In the genomic region with DNA sequence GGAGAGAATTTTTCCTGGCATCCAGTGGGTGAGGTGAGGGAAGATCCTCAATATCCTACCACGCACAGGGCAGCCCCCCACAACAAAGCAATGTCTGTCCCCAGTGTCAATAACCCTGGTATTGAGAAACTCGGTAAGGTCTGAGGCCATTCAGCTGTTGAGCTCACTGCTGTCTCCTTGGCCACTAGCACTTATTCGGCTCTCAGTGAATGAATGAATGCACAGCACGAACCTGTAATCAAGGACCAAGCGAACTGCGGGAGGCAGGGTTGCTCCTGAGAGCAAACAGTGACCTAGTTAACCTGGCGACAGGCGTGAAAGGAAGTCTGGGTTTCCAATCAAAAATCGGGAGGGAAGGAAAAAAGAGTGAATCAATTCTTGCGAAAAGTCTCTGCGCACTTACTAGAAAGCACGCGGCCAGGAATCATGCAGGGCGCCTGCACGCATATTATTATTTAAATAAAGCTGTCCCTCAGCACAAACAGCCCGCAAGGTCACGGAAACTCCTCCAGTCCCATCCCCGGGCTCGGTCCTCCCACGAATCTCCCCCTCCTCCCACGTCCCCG, we compare ENCODE assay signal across 8 cellular contexts. TPM values are rescaled to one million over a fixed set of nuclear protein-coding genes. Genes with fewer than 3 reads are reported as not detected.
A peak's percentile ranks its signal among the peaks of the same experiment; 100 is the strongest.
DNase-seq lines count a peak whose midpoint lies in the region; ATAC-seq and TF ChIP-seq lines count a peak whose summit lies in the region.

No MANE protein-coding gene starts in this region.

- no peaks in the 10 kb centered on the region for H3K9me3 ChIP-seq in DOHH2 (ENCODE audit: control insufficient read depth, insufficient read depth, low read length)
- H3K9me3 ChIP-seq in SJCRH30 (replicated peaks), result no peaks in the 10 kb centered on the region
- H3K9me3 ChIP-seq in esophagus squamous epithelium, result no peaks in the 10 kb centered on the region
- no peaks in the 10 kb centered on the region for H3K9me3 ChIP-seq in ovary

- TF ChIP-seq POLR2A in esophagus squamous epithelium (IDR thresholded peaks at IDR 0.05) (no peak), ovary (IDR thresholded peaks at IDR 0.05) (no peak)

- H3K27me3 ChIP-seq in DOHH2 (ENCODE audit: control insufficient read depth, low read length), result no peaks in the 10 kb centered on the region
- H3K27me3 ChIP-seq in SJCRH30, result no peaks in the 10 kb centered on the region
- no peaks in the 10 kb centered on the region for H3K27me3 ChIP-seq in esophagus squamous epithelium
- no peaks in the 10 kb centered on the region for H3K27me3 ChIP-seq in ovary

- TF ChIP-seq CTCF in DOHH2 (IDR thresholded peaks at IDR 0.05; ENCODE audit: low read depth, low read length, poor library complexity, severe bottlenecking) (no peak), esophagus squamous epithelium (IDR thresholded peaks at IDR 0.05) (no peak), ovary (IDR thresholded peaks at IDR 0.05) (no peak)

- no peaks in the 10 kb centered on the region for H4K20me1 ChIP-seq in DOHH2 (ENCODE audit: control insufficient read depth, insufficient read depth, low read depth, low read length)

- peaks cover 6% of the 10 kb centered on the region for H3K79me2 ChIP-seq in DOHH2 (ENCODE audit: control insufficient read depth, low read length)

- no peaks in the 10 kb centered on the region for H3F3A ChIP-seq in DOHH2 (ENCODE audit: control insufficient read depth, insufficient read depth)

- H3K4me1 ChIP-seq in DOHH2 (ENCODE audit: control insufficient read depth, low read length) (peaks cover 16% of the 10 kb centered on the region), SJCRH30 (peaks cover 3% of the 10 kb centered on the region; the same call in 1 of the 2 replicates), esophagus squamous epithelium (peaks cover 4 to 25% (median 5%) of the 10 kb centered on the region in 3 donors), ovary (ENCODE audit: insufficient read depth) (peaks cover 7% of the 10 kb centered on the region)

- DNase-seq in SJCRH30, result peak; percentile 6 to 36
- no peak for DNase-seq in esophagus squamous epithelium (lab: John Stamatoyannopoulos, UW)
- no peak for DNase-seq in ovary
- no peak for DNase-seq in GOT3 (lab: John Stamatoyannopoulos, UW)
- no peak for DNase-seq in inferior parietal cortex (ENCODE audit: extremely low spot score)

- peak; percentile 1 for ATAC-seq in HG02610 (IDR thresholded peaks at IDR 0.05; ENCODE audit: unreplicated experiment)
- no peak for ATAC-seq in HG02759 (IDR thresholded peaks at IDR 0.05; ENCODE audit: unreplicated experiment)

- H3K4me3 ChIP-seq in DOHH2 (ENCODE audit: low read length), result peak overlapping the region; percentile 93
- peak overlapping the region; percentile 95 for H3K4me3 ChIP-seq in SJCRH30
- H3K4me3 ChIP-seq in esophagus squamous epithelium, result peak overlapping the region; percentile 51 to 92 (median 74)
- H3K4me3 ChIP-seq in ovary, result peak overlapping the region; percentile 70

- WGBS in esophagus squamous epithelium, 2 donors, result 1% methylated on average over 13 to 17 of the region's 22 CpGs
- 0 to 1% (median 0%) methylated on average over 22 of the region's 22 CpGs for WGBS in ovary, 3 donors

- H3K27ac ChIP-seq in DOHH2 (ENCODE audit: low read depth, low read length) (peak overlapping the region; percentile 82), SJCRH30 (peak overlapping the region; percentile 90), esophagus squamous epithelium (peak overlapping the region; percentile 95 to 99 (median 96)), ovary (peak overlapping the region; percentile 95 to 97)

- no peaks in the 10 kb centered on the region for H3K9me2 ChIP-seq in DOHH2 (replicated peaks; ENCODE audit: control insufficient read depth, low read length)

- H3K36me3 ChIP-seq in DOHH2 (ENCODE audit: control insufficient read depth, low read length) (peaks cover 6% of the 10 kb centered on the region; the same call in 1 of the 2 replicates), SJCRH30 (no peaks in the 10 kb centered on the region; the same call in 1 of the 2 replicates), esophagus squamous epithelium (peaks cover 0 to 16% (median 0%) of the 10 kb centered on the region in 3 donors), ovary (no peaks in the 10 kb centered on the region)

- TF ChIP-seq EP300 in ovary (IDR thresholded peaks at IDR 0.05), result no peak

- intact Hi-C loops in esophagus squamous epithelium (cut with DNase I) (no loop called here), ovary (cut with DNase I) (no loop called here)

- peak overlapping the region; percentile 93 for H3K4me2 ChIP-seq in DOHH2 (ENCODE audit: low read length)

RNA-seq across cellular contexts. Expression of a gene that starts 0.5 kb away (rescaled TPM):
- total RNA-seq in SJCRH30 (2014; rRNA removed; shearing (Covaris generic)), result 7.8 and 9.4 TPM in 2 replicates
- 10 to 100 TPM in 1 of 4 donors, 1 to 10 TPM in 3; 2.8 to 13.2 (median 6.8) TPM for total RNA-seq in esophagus squamous epithelium
- total RNA-seq in ovary, result 10 to 100 TPM in 5 of 7 donors, 1 to 10 TPM in 2; 7.4 to 25.7 (median 13.9) TPM
- 1 to 10 TPM; 4.6 to 8.9 TPM for polyA plus RNA-seq in ovary

RNA-seq across cellular contexts. Expression of a gene that starts 41.6 kb away (rescaled TPM):
- total RNA-seq in SJCRH30 (2014; rRNA removed; shearing (Covaris generic)), result not detected in 2 replicates
- total RNA-seq in esophagus squamous epithelium (1 to 10 TPM in 1 of 4 donors, under 1 TPM in 1, not detected in 2; 0.95 to 2.4 TPM), ovary (not detected)
- polyA plus RNA-seq in ovary, result under 1 TPM in 1 of 2 donors, not detected in 1; 0.28 TPM

Comparison
In these comparisons a context has a peak if more than half of its experiments do, and no peak if none do; other contexts are left out.
1. DNase-seq: peak in SJCRH30 (2 of 2); none in esophagus squamous epithelium (single experiment), ovary (0 of 5), GOT3 (single experiment) and inferior parietal cortex (single experiment).
2. Peak in every context shown above with its lines, with median percentiles within 50 percentile points of each other: H3K27ac ChIP-seq and H3K4me3 ChIP-seq.